In genomic region chr12:100163416-100164152, GRCh38 we compare ENCODE assay signal across 8 cellular contexts. TPM values are rescaled to one million over a fixed set of nuclear protein-coding genes. Genes with fewer than 3 reads are reported as not detected.
DNase-seq lines count a peak whose midpoint lies in the region; ATAC-seq, FAIRE-seq and TF ChIP-seq lines count a peak whose summit lies in the region.

No MANE protein-coding gene starts in this region.

- H3K27ac ChIP-seq in astrocyte (ENCODE audit: low read depth, low read length) (no peak overlapping the region), hepatocyte (peak overlapping the region; percentile 66)

- H3K9me2 ChIP-seq in hepatocyte (replicated peaks; ENCODE audit: insufficient read depth), result no peaks in the 10 kb centered on the region

- H3K4me3 ChIP-seq in astrocyte (ENCODE audit: insufficient read depth, low read depth, low read length) (peak overlapping the region; percentile 35), hepatocyte (peak overlapping the region; percentile 8), skeletal muscle cell (ENCODE audit: low read depth, low read length) (peak overlapping the region; percentile 34)

- peak; percentile 100 for ATAC-seq in HG02852 (IDR thresholded peaks at IDR 0.05; ENCODE audit: unreplicated experiment)

- FAIRE-seq in astrocyte (lab: Jason Lieb, UNC), result no peak

- H4K20me1 ChIP-seq in astrocyte (ENCODE audit: insufficient read depth, low read length) (no peaks in the 10 kb centered on the region), hepatocyte (ENCODE audit: insufficient read depth, poor library complexity, severe bottlenecking) (no peaks in the 10 kb centered on the region)

- peak overlapping the region; percentile 84 for H3K4me3 Mint-ChIP-seq in astrocyte (ENCODE audit: unreplicated experiment)

- peak overlapping the region; percentile 77 for H2AFZ ChIP-seq in astrocyte (ENCODE audit: low read depth, low read length)
- peak overlapping the region; percentile 64 for H2AFZ ChIP-seq in hepatocyte

- H3K27me3 Mint-ChIP-seq in astrocyte (ENCODE audit: low read depth, unreplicated experiment), result peaks cover 3% of the 10 kb centered on the region

- no peaks in the 10 kb centered on the region for H3K79me2 ChIP-seq in astrocyte (ENCODE audit: insufficient read depth, low read length)
- no peaks in the 10 kb centered on the region for H3K79me2 ChIP-seq in hepatocyte

- H3K9me3 ChIP-seq in astrocyte (ENCODE audit: insufficient read depth, low read depth, low read length) (no peaks in the 10 kb centered on the region), hepatocyte (ENCODE audit: low read depth) (no peaks in the 10 kb centered on the region)

- H3K36me3 ChIP-seq in astrocyte (ENCODE audit: insufficient read depth, low read length), result no peaks in the 10 kb centered on the region
- no peaks in the 10 kb centered on the region for H3K36me3 ChIP-seq in hepatocyte (replicated peaks; ENCODE audit: insufficient read depth, low read depth)

- H3K4me2 ChIP-seq in astrocyte (ENCODE audit: low read length) (peak overlapping the region; percentile 80), hepatocyte (peak overlapping the region; percentile 84)

- peaks cover 4% of the 10 kb centered on the region for H3K9me3 Mint-ChIP-seq in astrocyte (ENCODE audit: unreplicated experiment)

- TF ChIP-seq CTCF in GM13977 (IDR thresholded peaks at IDR 0.05; ENCODE audit: extremely low read depth, insufficient read depth, missing control alignments) (peak; percentile 16), astrocyte (IDR thresholded peaks at IDR 0.05; ENCODE audit: insufficient read depth, low read depth, low read length) (no peak), hepatocyte (IDR thresholded peaks at IDR 0.05; ENCODE audit: poor library complexity) (peak; percentile 23)

- no peaks in the 10 kb centered on the region for H3K4me1 ChIP-seq in astrocyte (ENCODE audit: insufficient read depth, low read length)
- peaks cover 12% of the 10 kb centered on the region for H3K4me1 ChIP-seq in hepatocyte (ENCODE audit: insufficient read depth)

- H3K4me1 Mint-ChIP-seq in astrocyte (ENCODE audit: low read depth, unreplicated experiment), result no peaks in the 10 kb centered on the region

- in situ Hi-C loops in GM13977 (cut with MboI; ENCODE audit: low pct_unique_long_range_greater_than_20kb, low sequenced_read_pairs, unreplicated experiment), result no loop called here

- peak overlapping the region; percentile 38 for H3K9ac ChIP-seq in astrocyte (ENCODE audit: low read length)

- 2% methylated on average over 16 of the region's 16 CpGs for WGBS in hepatocyte (ENCODE audit: low lambda C conversion rate, missing lambda C conversion rate)

- peak; percentile 75 for DNase-seq in GM13977 (ENCODE audit: low spot score)
- peak; percentile 55 for DNase-seq in NCI-H146 treated with DMSO at 0.1 percent for 48 hours (lab: John Stamatoyannopoulos, UW; ENCODE audit: unreplicated experiment)
- DNase-seq in T-helper 22 cell (ENCODE audit: low read depth), result peak; percentile 44
- peak; percentile 42 for DNase-seq in astrocyte (ENCODE audit: low read depth)
- DNase-seq in hepatocyte (ENCODE audit: low spot score), result peak; percentile 85
- no peak for DNase-seq in skeletal muscle cell (ENCODE audit: low read depth)
- no peak for DNase-seq in NK-92 (lab: John Stamatoyannopoulos, UW; ENCODE audit: unreplicated experiment)

- H3K36me3 Mint-ChIP-seq in astrocyte (ENCODE audit: low read depth, unreplicated experiment), result no peaks in the 10 kb centered on the region

- H3K27me3 ChIP-seq in astrocyte (ENCODE audit: insufficient read depth, low read length) (no peaks in the 10 kb centered on the region), hepatocyte (no peaks in the 10 kb centered on the region)

- H3K27ac Mint-ChIP-seq in astrocyte (ENCODE audit: unreplicated experiment), result peak overlapping the region; percentile 34

RNA-seq across cellular contexts. Expression of gene BLTP3B, which starts 20.9 kb away (rescaled TPM):
- total RNA-seq in astrocyte (13.3 and 16.0 TPM in 2 replicates), hepatocyte (30.1 and 31.8 TPM in 2 replicates)
- 6.0 and 11.0 TPM in 2 replicates for polyA plus RNA-seq in hepatocyte

RNA-seq across cellular contexts. Expression of gene ACTR6, which starts 37.0 kb away (rescaled TPM):
- total RNA-seq in astrocyte (23.9 and 26.6 TPM in 2 replicates), hepatocyte (21.4 and 38.0 TPM in 2 replicates)
- 18.0 and 20.4 TPM in 2 replicates for polyA plus RNA-seq in hepatocyte

Comparison
In these comparisons a context has a peak if more than half of its experiments do, and no peak if none do; other contexts are left out.
1. DNase-seq: peak in GM13977 (single experiment), NCI-H146 treated with DMSO at 0.1 percent for 48 hours (single experiment), T-helper 22 cell (single experiment), astrocyte (single experiment) and hepatocyte (single experiment); none in skeletal muscle cell (single experiment) and NK-92 (single experiment).
2. Peak in every context shown above with its lines, with median percentiles within 50 percentile points of each other: H3K4me3 ChIP-seq.